1 cellular context compared by ENCODE assay signal in genomic region chr2:1618191-1618961, GRCh38.
TF ChIP-seq lines count a peak whose summit lies in the region.

No MANE protein-coding gene starts in this region.

TF ChIP-seq in WTC11, 78 proteins besides CTCF, POLR2A, EP300 and RAD21 (continued from another document):
- TF ChIP-seq, protein P1, sequence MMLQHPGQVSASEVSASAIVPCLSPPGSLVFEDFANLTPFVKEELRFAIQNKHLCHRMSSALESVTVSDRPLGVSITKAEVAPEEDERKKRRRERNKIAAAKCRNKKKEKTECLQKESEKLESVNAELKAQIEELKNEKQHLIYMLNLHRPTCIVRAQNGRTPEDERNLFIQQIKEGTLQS (CRISPR knock-in tag; conservative IDR thresholded peaks at IDR 0.05): no peak
- TF ChIP-seq NFE2L1 (CRISPR knock-in tag; IDR thresholded peaks at IDR 0.05): no peak
- no peak for TF ChIP-seq FOXP4 (CRISPR knock-in tag; IDR thresholded peaks at IDR 0.05)
- TF ChIP-seq ZBTB21 (CRISPR knock-in tag; IDR thresholded peaks at IDR 0.05; ENCODE audit: borderline replicate concordance): no peak
- no peak for TF ChIP-seq ZNF423 (CRISPR knock-in tag; IDR thresholded peaks at IDR 0.05)
- no peak for TF ChIP-seq TEAD4 (CRISPR knock-in tag; IDR thresholded peaks at IDR 0.05)
- TF ChIP-seq, protein P2, sequence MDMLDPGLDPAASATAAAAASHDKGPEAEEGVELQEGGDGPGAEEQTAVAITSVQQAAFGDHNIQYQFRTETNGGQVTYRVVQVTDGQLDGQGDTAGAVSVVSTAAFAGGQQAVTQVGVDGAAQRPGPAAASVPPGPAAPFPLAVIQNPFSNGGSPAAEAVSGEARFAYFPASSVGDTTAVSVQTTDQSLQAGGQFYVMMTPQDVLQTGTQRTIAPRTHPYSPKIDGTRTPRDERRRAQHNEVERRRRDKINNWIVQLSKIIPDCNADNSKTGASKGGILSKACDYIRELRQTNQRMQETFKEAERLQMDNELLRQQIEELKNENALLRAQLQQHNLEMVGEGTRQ (CRISPR knock-in tag; IDR thresholded peaks at IDR 0.05): no peak
- TF ChIP-seq, protein P3, sequence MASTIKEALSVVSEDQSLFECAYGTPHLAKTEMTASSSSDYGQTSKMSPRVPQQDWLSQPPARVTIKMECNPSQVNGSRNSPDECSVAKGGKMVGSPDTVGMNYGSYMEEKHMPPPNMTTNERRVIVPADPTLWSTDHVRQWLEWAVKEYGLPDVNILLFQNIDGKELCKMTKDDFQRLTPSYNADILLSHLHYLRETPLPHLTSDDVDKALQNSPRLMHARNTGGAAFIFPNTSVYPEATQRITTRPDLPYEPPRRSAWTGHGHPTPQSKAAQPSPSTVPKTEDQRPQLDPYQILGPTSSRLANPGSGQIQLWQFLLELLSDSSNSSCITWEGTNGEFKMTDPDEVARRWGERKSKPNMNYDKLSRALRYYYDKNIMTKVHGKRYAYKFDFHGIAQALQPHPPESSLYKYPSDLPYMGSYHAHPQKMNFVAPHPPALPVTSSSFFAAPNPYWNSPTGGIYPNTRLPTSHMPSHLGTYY (CRISPR knock-in tag; IDR thresholded peaks at IDR 0.05): no peak
- TF ChIP-seq ZNF219 (CRISPR knock-in tag; IDR thresholded peaks at IDR 0.05; ENCODE audit: borderline replicate concordance): no peak
- TF ChIP-seq, protein P4, sequence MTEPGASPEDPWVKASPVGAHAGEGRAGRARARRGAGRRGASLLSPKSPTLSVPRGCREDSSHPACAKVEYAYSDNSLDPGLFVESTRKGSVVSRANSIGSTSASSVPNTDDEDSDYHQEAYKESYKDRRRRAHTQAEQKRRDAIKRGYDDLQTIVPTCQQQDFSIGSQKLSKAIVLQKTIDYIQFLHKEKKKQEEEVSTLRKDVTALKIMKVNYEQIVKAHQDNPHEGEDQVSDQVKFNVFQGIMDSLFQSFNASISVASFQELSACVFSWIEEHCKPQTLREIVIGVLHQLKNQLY (CRISPR knock-in tag; IDR thresholded peaks at IDR 0.05): no peak
- TF ChIP-seq, protein P5, sequence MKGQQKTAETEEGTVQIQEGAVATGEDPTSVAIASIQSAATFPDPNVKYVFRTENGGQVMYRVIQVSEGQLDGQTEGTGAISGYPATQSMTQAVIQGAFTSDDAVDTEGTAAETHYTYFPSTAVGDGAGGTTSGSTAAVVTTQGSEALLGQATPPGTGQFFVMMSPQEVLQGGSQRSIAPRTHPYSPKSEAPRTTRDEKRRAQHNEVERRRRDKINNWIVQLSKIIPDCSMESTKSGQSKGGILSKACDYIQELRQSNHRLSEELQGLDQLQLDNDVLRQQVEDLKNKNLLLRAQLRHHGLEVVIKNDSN (CRISPR knock-in tag; IDR thresholded peaks at IDR 0.05): no peak
